In genomic region chr15:60520041-60520824, GRCh38 we compare ENCODE assay signal across 8 cellular contexts. TPM values are rescaled to one million over a fixed set of nuclear protein-coding genes. Genes with fewer than 3 reads are reported as not detected.
A peak's percentile ranks its signal among the peaks of the same experiment; 100 is the strongest.
DNase-seq lines count a peak whose midpoint lies in the region; ATAC-seq and TF ChIP-seq lines count a peak whose summit lies in the region.

No MANE protein-coding gene starts in this region.

- peak overlapping the region; percentile 66 for H3K27ac Mint-ChIP-seq in T-helper 2 cell treated with Interferon-gamma antibody and Interleukin-4, amounts not matched to agents 5 μg/mL and 100 μg/mL, for 36 hours

- H3K4me3 ChIP-seq in lung: no peak overlapping the region

- peaks cover 24% of the 10 kb centered on the region for H3K4me1 Mint-ChIP-seq in T-helper 2 cell treated with Interferon-gamma antibody and Interleukin-4, amounts not matched to agents 5 μg/mL and 100 μg/mL, for 36 hours (ENCODE audit: low read depth)

- TF ChIP-seq CTCF in lung (IDR thresholded peaks at IDR 0.05; ENCODE audit: control extremely low read depth, extremely low read depth): no peak

- H3K27me3 ChIP-seq in lung (ENCODE audit: control insufficient read depth, insufficient read depth): no peaks in the 10 kb centered on the region

- H3K9me3 ChIP-seq in lung (ENCODE audit: control insufficient read depth in 2 of 2, insufficient read depth in 1 of 2, low read length in 1 of 2): no peaks in the 10 kb centered on the region

- H3K36me3 Mint-ChIP-seq in T-helper 2 cell treated with Interferon-gamma antibody and Interleukin-4, amounts not matched to agents 5 μg/mL and 100 μg/mL, for 36 hours (ENCODE audit: low read depth): peaks cover 19% of the 10 kb centered on the region

- intact Hi-C loops in Right ventricle myocardium superior (cut with DNase I): no loop called here

- ATAC-seq in GM21619 (IDR thresholded peaks at IDR 0.05; ENCODE audit: unreplicated experiment) (peak; percentile 64), lung (ENCODE audit: insufficient read depth, low FRiP score) (peak; percentile 59), Right ventricle myocardium superior (ENCODE audit: poor library complexity) (no peak), HG03159 (IDR thresholded peaks at IDR 0.05; ENCODE audit: unreplicated experiment) (no peak)

- no peak overlapping the region for H3K27ac ChIP-seq in lung (ENCODE audit: low read depth in 1 of 2, low read length in 1 of 2)

- H3K36me3 ChIP-seq in lung (ENCODE audit: control insufficient read depth in 2 of 2, insufficient read depth in 2 of 2, low read length in 2 of 2): no peaks in the 10 kb centered on the region

- DNase-seq in Daoy (ENCODE audit: low read depth): peak; percentile 69
- DNase-seq in T-helper 2 cell treated with Interferon-gamma antibody and Interleukin-4, amounts not matched to agents 5 μg/mL and 100 μg/mL, for 36 hours (ENCODE audit: low spot score): peak; percentile 39
- DNase-seq in lung (ENCODE audit: low spot score): no peak
- no peak for DNase-seq in T1000 (lab: John Stamatoyannopoulos, UW)
- DNase-seq in OCI-M2 (lab: John Stamatoyannopoulos, UW; ENCODE audit: unreplicated experiment): no peak
- no peak for DNase-seq in Right ventricle myocardium superior

- no peaks in the 10 kb centered on the region for H3K4me1 ChIP-seq in lung (ENCODE audit: control insufficient read depth in 2 of 2, insufficient read depth in 2 of 2, low read length in 2 of 2)

- 69 to 75% methylated on average over 6 of the region's 6 CpGs for WGBS in lung, 2 donors

- no peaks in the 10 kb centered on the region for H3K9me3 Mint-ChIP-seq in T-helper 2 cell treated with Interferon-gamma antibody and Interleukin-4, amounts not matched to agents 5 μg/mL and 100 μg/mL, for 36 hours

- peak overlapping the region; percentile 47 for H3K4me3 Mint-ChIP-seq in T-helper 2 cell treated with Interferon-gamma antibody and Interleukin-4, amounts not matched to agents 5 μg/mL and 100 μg/mL, for 36 hours

- H3K27me3 Mint-ChIP-seq in T-helper 2 cell treated with Interferon-gamma antibody and Interleukin-4, amounts not matched to agents 5 μg/mL and 100 μg/mL, for 36 hours (ENCODE audit: low read depth): no peaks in the 10 kb centered on the region

RNA-seq across cellular contexts. Expression of gene ICE2, which starts 41.3 kb away (rescaled TPM):
- 14.4 and 20.2 TPM in 2 replicates for total RNA-seq in Daoy (2014; rRNA removed; shearing (Covaris generic))
- total RNA-seq in lung (10 to 100 TPM; 36.0 to 67.5 TPM), Right ventricle myocardium superior (24.6 TPM)
- 10 to 100 TPM in 1 of 2 donors, 1 to 10 TPM in 1; 10.0 to 11.3 TPM for polyA plus RNA-seq in lung

Comparison
In these comparisons a context has a peak if more than half of its experiments do, and no peak if none do; other contexts are left out.
1. DNase-seq: peak in Daoy (single experiment) and T-helper 2 cell treated with Interferon-gamma antibody and Interleukin-4, amounts not matched to agents 5 μg/mL and 100 μg/mL, for 36 hours (single experiment); none in lung (single experiment), T1000 (single experiment), OCI-M2 (single experiment) and Right ventricle myocardium superior (single experiment).
2. ATAC-seq: peak in GM21619 (single experiment) and lung (single experiment); none in Right ventricle myocardium superior (single experiment) and HG03159 (single experiment).